1 cellular context compared by ENCODE assay signal in the genomic region with DNA sequence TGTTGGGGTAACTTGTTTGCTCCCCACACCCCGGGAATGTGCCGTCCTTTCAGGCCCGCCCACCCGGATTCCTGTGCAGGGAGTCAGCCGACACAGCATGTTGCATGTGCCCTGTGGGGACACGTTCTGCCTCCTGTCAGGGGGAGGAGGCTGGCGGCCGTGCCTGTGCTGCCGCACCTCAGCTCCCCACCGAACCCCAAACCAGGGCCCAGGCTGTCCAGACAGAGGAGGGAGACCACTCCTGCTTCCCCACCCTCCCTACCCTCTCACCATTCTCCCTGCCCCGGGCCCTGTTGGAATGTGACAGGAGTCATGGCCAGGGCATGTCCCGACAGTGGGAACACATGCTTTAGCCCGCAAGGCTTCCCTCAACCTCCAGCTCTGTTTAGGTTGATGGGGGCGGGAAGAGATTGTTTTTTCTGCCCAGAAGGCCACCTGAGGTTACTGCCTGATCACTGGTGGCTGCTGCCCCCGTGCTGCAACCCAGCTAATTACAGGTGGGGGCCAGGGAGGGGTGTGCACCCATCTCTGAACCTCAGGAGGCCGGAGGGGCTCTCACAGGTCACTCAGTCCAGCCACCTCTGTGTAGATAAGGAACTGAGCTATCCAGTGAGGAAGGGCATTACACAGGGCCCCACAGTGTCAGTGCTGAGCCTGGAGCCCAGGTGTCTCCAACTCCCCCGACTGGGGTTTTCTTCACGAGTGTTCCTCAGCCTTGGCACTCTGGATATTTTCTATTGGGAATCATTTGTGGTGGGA.
TF ChIP-seq lines count a peak whose summit lies in the region.

No MANE protein-coding gene starts in this region.

TF ChIP-seq in HepG2, 621 proteins besides CTCF, POLR2A, EP300 and RAD21 (continued from another document and continues in another):
- TF ChIP-seq, protein P1, sequence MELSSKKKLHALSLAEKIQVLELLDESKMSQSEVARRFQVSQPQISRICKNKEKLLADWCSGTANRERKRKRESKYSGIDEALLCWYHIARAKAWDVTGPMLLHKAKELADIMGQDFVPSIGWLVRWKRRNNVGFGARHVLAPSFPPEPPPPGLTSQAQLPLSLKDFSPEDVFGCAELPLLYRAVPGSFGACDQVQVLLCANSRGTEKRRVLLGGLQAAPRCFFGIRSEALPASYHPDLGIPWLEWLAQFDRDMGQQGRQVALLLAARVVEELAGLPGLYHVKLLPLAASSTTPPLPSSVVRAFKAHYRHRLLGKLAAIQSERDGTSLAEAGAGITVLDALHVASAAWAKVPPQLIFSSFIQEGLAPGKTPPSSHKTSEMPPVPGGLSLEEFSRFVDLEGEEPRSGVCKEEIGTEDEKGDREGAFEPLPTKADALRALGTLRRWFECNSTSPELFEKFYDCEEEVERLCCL (CRISPR knock-in tag; IDR thresholded peaks at IDR 0.05; ENCODE audit: borderline replicate concordance), result 0 out of 2 replicates have a peak, but pooled peaks have one; percentile 16
- TF ChIP-seq, protein P2, sequence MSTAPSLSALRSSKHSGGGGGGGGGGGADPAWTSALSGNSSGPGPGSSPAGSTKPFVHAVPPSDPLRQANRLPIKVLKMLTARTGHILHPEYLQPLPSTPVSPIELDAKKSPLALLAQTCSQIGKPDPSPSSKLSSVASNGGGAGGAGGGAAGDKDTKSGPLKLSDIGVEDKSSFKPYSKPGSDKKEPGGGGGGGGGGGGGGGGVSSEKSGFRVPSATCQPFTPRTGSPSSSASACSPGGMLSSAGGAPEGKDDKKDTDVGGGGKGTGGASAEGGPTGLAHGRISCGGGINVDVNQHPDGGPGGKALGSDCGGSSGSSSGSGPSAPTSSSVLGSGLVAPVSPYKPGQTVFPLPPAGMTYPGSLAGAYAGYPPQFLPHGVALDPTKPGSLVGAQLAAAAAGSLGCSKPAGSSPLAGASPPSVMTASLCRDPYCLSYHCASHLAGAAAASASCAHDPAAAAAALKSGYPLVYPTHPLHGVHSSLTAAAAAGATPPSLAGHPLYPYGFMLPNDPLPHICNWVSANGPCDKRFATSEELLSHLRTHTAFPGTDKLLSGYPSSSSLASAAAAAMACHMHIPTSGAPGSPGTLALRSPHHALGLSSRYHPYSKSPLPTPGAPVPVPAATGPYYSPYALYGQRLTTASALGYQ (CRISPR knock-in tag; IDR thresholded peaks at IDR 0.05), result no peak; the same call in 1 of the 2 replicates
- TF ChIP-seq CBFB (CRISPR knock-in tag; IDR thresholded peaks at IDR 0.05) (peak; percentile 72; the same call in 1 of the 2 replicates), HOXA7 (CRISPR knock-in tag; IDR thresholded peaks at IDR 0.05) (no peak), IKZF1 (IDR thresholded peaks at IDR 0.05) (no peak), ZNF446 (CRISPR knock-in tag; IDR thresholded peaks at IDR 0.05) (no peak), TRIM24 (CRISPR knock-in tag; IDR thresholded peaks at IDR 0.05) (no peak), NRL (CRISPR knock-in tag; IDR thresholded peaks at IDR 0.05; ENCODE audit: borderline replicate concordance) (peak; percentile 23; the same call in 1 of the 2 replicates), CEBPB (IDR thresholded peaks at IDR 0.05; ENCODE audit: borderline replicate concordance, low read depth, low read length) (no peak), ZNF800 (CRISPR knock-in tag; IDR thresholded peaks at IDR 0.05) (0 out of 2 replicates have a peak, but pooled peaks have one; percentile 7), HDAC2 (CRISPR knock-in tag; IDR thresholded peaks at IDR 0.05) (peak; percentile 64; the same call in 1 of the 2 replicates), TFAP4 (IDR thresholded peaks at IDR 0.05; ENCODE audit: borderline replicate concordance, low read depth) (peak; percentile 59; the same call in 1 of the 2 replicates), ATM (IDR thresholded peaks at IDR 0.05; ENCODE audit: borderline replicate concordance) (no peak), RFXAP (CRISPR knock-in tag; IDR thresholded peaks at IDR 0.05; ENCODE audit: borderline replicate concordance) (no peak), PHF21A (CRISPR knock-in tag; IDR thresholded peaks at IDR 0.05) (peak; percentile 75; the same call in 1 of the 2 replicates), NFIC (IDR thresholded peaks at IDR 0.05; ENCODE audit: low read length) (no peak), EZH2 (conservative IDR thresholded peaks at IDR 0.05; ENCODE audit: low read depth, low read length) (no peak), HDAC1 (CRISPR knock-in tag; IDR thresholded peaks at IDR 0.05) (0 out of 2 replicates have a peak, but pooled peaks have one; percentile 45), REPIN1 (CRISPR knock-in tag; IDR thresholded peaks at IDR 0.05; ENCODE audit: borderline replicate concordance, low read depth) (peak; percentile 60; the same call in 1 of the 2 replicates), BORCS8-MEF2B (CRISPR knock-in tag; IDR thresholded peaks at IDR 0.05) (no peak; the same call in 1 of the 2 replicates), ZNF280D (CRISPR knock-in tag; IDR thresholded peaks at IDR 0.05) (no peak), NR2F6 (IDR thresholded peaks at IDR 0.05) (peak; percentile 66), NR2F6 (CRISPR knock-in tag; IDR thresholded peaks at IDR 0.05) (peak; percentile 66), MTF1 (CRISPR knock-in tag; IDR thresholded peaks at IDR 0.05) (no peak)
- TF ChIP-seq, protein P3, sequence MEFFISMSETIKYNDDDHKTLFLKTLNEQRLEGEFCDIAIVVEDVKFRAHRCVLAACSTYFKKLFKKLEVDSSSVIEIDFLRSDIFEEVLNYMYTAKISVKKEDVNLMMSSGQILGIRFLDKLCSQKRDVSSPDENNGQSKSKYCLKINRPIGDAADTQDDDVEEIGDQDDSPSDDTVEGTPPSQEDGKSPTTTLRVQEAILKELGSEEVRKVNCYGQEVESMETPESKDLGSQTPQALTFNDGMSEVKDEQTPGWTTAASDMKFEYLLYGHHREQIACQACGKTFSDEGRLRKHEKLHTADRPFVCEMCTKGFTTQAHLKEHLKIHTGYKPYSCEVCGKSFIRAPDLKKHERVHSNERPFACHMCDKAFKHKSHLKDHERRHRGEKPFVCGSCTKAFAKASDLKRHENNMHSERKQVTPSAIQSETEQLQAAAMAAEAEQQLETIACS (CRISPR knock-in tag; IDR thresholded peaks at IDR 0.05), result no peak
- TF ChIP-seq, protein P4, sequence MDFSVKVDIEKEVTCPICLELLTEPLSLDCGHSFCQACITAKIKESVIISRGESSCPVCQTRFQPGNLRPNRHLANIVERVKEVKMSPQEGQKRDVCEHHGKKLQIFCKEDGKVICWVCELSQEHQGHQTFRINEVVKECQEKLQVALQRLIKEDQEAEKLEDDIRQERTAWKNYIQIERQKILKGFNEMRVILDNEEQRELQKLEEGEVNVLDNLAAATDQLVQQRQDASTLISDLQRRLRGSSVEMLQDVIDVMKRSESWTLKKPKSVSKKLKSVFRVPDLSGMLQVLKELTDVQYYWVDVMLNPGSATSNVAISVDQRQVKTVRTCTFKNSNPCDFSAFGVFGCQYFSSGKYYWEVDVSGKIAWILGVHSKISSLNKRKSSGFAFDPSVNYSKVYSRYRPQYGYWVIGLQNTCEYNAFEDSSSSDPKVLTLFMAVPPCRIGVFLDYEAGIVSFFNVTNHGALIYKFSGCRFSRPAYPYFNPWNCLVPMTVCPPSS (IDR thresholded peaks at IDR 0.05), result no peak
- TF ChIP-seq, protein P5, sequence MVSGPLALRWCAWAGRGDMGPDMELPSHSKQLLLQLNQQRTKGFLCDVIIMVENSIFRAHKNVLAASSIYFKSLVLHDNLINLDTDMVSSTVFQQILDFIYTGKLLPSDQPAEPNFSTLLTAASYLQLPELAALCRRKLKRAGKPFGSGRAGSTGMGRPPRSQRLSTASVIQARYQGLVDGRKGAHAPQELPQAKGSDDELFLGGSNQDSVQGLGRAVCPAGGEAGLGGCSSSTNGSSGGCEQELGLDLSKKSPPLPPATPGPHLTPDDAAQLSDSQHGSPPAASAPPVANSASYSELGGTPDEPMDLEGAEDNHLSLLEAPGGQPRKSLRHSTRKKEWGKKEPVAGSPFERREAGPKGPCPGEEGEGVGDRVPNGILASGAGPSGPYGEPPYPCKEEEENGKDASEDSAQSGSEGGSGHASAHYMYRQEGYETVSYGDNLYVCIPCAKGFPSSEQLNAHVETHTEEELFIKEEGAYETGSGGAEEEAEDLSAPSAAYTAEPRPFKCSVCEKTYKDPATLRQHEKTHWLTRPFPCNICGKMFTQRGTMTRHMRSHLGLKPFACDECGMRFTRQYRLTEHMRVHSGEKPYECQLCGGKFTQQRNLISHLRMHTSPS (CRISPR knock-in tag; IDR thresholded peaks at IDR 0.05; ENCODE audit: low read depth), result no peak
- TF ChIP-seq, protein P6, sequence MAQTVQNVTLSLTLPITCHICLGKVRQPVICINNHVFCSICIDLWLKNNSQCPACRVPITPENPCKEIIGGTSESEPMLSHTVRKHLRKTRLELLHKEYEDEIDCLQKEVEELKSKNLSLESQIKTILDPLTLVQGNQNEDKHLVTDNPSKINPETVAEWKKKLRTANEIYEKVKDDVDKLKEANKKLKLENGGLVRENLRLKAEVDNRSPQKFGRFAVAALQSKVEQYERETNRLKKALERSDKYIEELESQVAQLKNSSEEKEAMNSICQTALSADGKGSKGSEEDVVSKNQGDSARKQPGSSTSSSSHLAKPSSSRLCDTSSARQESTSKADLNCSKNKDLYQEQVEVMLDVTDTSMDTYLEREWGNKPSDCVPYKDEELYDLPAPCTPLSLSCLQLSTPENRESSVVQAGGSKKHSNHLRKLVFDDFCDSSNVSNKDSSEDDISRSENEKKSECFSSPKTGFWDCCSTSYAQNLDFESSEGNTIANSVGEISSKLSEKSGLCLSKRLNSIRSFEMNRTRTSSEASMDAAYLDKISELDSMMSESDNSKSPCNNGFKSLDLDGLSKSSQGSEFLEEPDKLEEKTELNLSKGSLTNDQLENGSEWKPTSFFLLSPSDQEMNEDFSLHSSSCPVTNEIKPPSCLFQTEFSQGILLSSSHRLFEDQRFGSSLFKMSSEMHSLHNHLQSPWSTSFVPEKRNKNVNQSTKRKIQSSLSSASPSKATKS (CRISPR knock-in tag; IDR thresholded peaks at IDR 0.05), result no peak
- TF ChIP-seq, protein P7, sequence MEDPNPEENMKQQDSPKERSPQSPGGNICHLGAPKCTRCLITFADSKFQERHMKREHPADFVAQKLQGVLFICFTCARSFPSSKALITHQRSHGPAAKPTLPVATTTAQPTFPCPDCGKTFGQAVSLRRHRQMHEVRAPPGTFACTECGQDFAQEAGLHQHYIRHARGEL (CRISPR knock-in tag; IDR thresholded peaks at IDR 0.05), result no peak
